Comparison of ENCODE assay signal across 1 cellular context in the genomic region with DNA sequence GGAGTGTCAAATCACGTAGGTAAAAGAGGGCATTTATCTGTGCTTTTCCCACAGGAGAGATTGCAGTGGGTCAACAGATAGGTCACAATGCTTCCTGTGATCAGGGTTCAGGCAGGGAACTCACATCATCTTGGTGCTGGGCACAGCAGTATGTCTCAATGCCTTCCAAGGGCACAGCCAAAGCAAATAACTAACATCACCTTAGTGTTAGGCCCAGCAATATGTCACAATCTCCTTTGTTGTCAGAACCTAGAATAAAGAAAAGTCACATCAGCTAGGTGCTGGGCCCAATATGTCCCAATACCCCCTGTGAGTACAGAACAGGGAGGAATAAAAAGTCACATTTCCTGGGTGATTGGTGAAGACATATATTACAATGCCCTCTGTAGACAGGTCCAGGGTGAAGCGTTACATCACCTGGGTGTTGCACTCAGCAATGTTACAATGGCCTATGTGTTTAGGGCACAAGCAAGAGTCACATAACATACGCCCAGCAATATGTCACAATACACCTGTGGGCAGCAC.
TF ChIP-seq lines count a peak whose summit lies in the region.

No MANE protein-coding gene starts in this region.

TF ChIP-seq in H1, 55 proteins besides CTCF, POLR2A, EP300 and RAD21:
- TF ChIP-seq SAP30 (IDR thresholded peaks at IDR 0.05; ENCODE audit: insufficient read depth, insufficient replicate concordance, low read length) (no peak), RXRA (IDR thresholded peaks at IDR 0.05; ENCODE audit: insufficient read depth, low read depth, low read length) (no peak), SP4 (IDR thresholded peaks at IDR 0.05; ENCODE audit: low read length) (no peak), SP1 (IDR thresholded peaks at IDR 0.05; ENCODE audit: low read depth, low read length) (no peak), RFX5 (IDR thresholded peaks at IDR 0.05; ENCODE audit: borderline replicate concordance, low read depth, low read length) (no peak), GTF2F1 (IDR thresholded peaks at IDR 0.05; ENCODE audit: borderline replicate concordance, low read depth, low read length) (no peak), HDAC6 (IDR thresholded peaks at IDR 0.05; ENCODE audit: low read depth, low read length) (no peak)
